Comparison of ENCODE assay signal across 24 cellular contexts in the genomic region with DNA sequence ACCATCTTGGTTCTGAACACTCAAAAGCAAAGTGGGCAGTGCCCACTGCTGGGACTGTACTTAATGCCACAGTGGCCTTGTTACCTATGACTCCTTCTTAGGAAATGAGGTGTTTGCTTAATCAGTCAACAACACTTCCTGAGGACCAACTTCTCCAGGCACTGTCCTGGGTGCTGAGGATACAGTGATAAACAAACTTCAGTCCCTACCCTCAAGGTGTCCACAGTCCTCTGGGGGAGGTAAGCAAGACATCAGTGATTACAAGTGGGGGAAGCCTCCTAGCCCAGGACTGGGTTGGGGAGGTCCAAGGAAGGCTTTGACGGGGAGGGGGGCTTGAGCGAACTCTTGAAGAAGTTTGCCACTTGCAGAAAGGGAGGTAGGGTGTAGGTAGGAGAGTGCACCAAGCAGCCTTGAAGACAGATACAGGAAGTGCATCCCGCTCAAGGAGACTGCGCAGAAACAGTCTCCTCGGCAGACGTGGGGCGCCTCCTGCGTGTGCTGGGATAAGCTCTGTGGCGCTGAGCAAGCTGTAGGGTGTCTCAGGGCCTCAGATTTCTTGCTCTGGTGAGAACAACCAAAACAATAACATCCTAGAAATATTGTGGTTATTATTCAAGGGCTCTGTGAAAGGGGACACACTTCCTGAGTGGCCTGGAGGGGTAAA. TPM values are rescaled to one million over a fixed set of nuclear protein-coding genes. Genes with fewer than 3 reads are reported as not detected.
DNase-seq lines count a peak whose midpoint lies in the region; ATAC-seq, FAIRE-seq and TF ChIP-seq lines count a peak whose summit lies in the region.
"Had no signal": no experiment of that assay in that cellular context is flagged by ENCODE, and none has a peak within 500 bp of the region (broad histone marks: within the 10 kb centered on the region; RNA-seq: fewer than 3 reads in every experiment).

No MANE protein-coding gene starts in this region.

- peak; percentile 14 for ATAC-seq in GM18868 (IDR thresholded peaks at IDR 0.05; ENCODE audit: unreplicated experiment)
- no peak for ATAC-seq in IMR-90 (ENCODE audit: low read depth)
- peak; percentile 53 for ATAC-seq in GM12878
- ATAC-seq: pancreas had no signal

- FAIRE-seq in GM12878 (lab: Jason Lieb, UNC) = peak; percentile 7
- FAIRE-seq: colon, endometrium, pancreas had no signal

- RAD21 ChIA-PET in GM12878 (lab: Charles Lee; ENCODE audit: unreplicated experiment) = interaction anchor here (0.7 to 3.8 kb wide), 6 partner anchors 9 to 234 kb away, joined by 3 to 34 read pairs (median 4); a partner anchor contains a TSS

- H3K4ac ChIP-seq in IMR-90 (ENCODE audit: low read depth, low read length) = no peak overlapping the region

- H3K4me1 Mint-ChIP-seq in neural progenitor cell = peaks cover 38% of the 10 kb centered on the region
- no peaks in the 10 kb centered on the region for H3K4me1 Mint-ChIP-seq in activated CD4-positive, alpha-beta memory T cell treated with anti-CD3 and anti-CD28 coated beads for 36 hours (ENCODE audit: low read depth)

- no peak overlapping the region; the same call in 1 of the 2 replicates for H2AK5ac ChIP-seq in IMR-90 (ENCODE audit: low read depth, low read length)

- H3K79me2 ChIP-seq in GM12878 (ENCODE audit: control insufficient read depth, insufficient read depth, low read length) (no peaks in the 10 kb centered on the region; the same call in 1 of the 2 replicates), neural progenitor cell (ENCODE audit: low read depth) (no peaks in the 10 kb centered on the region)

- H3K9me3 Mint-ChIP-seq in neural progenitor cell = no peaks in the 10 kb centered on the region
- H3K9me3 Mint-ChIP-seq in activated CD4-positive, alpha-beta memory T cell treated with anti-CD3 and anti-CD28 coated beads for 36 hours = no peaks in the 10 kb centered on the region
- H3K9me3 Mint-ChIP-seq: activated B cell treated with CpG ODN at 0.5 μM for 24 hours; activated naive CD8-positive, alpha-beta T cell treated with anti-CD3 and anti-CD28 coated beads, Interleukin-2, amount 10 ng/mL, durations not matched to agents 7 days and 5 days; activated T-helper 1 cell treated with anti-CD3 and anti-CD28 coated beads, Interleukin-12 subunit alpha, Interleukin-12 subunit beta, Interleukin-2, Interleukin-4 antibody, amounts not matched to agents 30 ng/mL and 10 ng/mL and 1 ng/mL, durations not matched to agents 14 hours and 24 hours and 36 hours; immature natural killer cell had no signal

- H3K79me1 ChIP-seq in IMR-90 (ENCODE audit: low read depth in 1 of 2, low read length in 2 of 2) = peaks cover 4 to 20% of the 10 kb centered on the region in 2 experiments; a peak in 3 of 4 replicates

- H3K27me3 ChIP-seq in IMR-90 (ENCODE audit: control insufficient read depth, insufficient read depth, low read length) (peaks cover 12% of the 10 kb centered on the region; the same call in 1 of the 2 replicates), GM12878 (replicated peaks in 1 of 2; ENCODE audit: control insufficient read depth in 2 of 2, insufficient read depth in 2 of 2, low read length in 1 of 2) (peaks cover 0 to 1% of the 10 kb centered on the region in 2 experiments; a peak in 3 of 4 replicates), neural progenitor cell (peaks cover 70% of the 10 kb centered on the region), H7 (ENCODE audit: control insufficient read depth, insufficient read depth, low read length) (peaks cover 49% of the 10 kb centered on the region)
- H3K27me3 ChIP-seq: pancreas, SJSA1 had no signal

- no peak overlapping the region for H2BK120ac ChIP-seq in IMR-90 (ENCODE audit: low read depth, low read length)

- dilution Hi-C loops in IMR-90 (cut with HindIII; ENCODE audit: low sequenced_read_pairs, unreplicated experiment) = no loop called here

- no peak for TF ChIP-seq EP300 in GM12878 (IDR thresholded peaks at IDR 0.05; ENCODE audit: borderline replicate concordance in 1 of 2, control insufficient read depth in 1 of 2, low read depth in 2 of 2, low read length in 2 of 2)

- POLR2A ChIA-PET in IMR-90 (lab: Charles Lee; ENCODE audit: unreplicated experiment) = no interaction called here
- POLR2A ChIA-PET in GM12878 (lab: Charles Lee) = interaction anchor here (1.2 to 1.4 kb wide), 5 partner anchors 9 to 235 kb away, joined by 3 to 5 read pairs (median 4); a partner anchor contains a TSS
- POLR2A ChIA-PET in activated CD4-positive, alpha-beta memory T cell treated with anti-CD3 and anti-CD28 coated beads for 36 hours (lab: Charles Lee) = no interaction called here

- no peak overlapping the region for H3K4me3 ChIP-seq in IMR-90 (ENCODE audit: insufficient read depth, low read depth, low read length)
- no peak overlapping the region for H3K4me3 ChIP-seq in GM12878
- H3K4me3 ChIP-seq in neural progenitor cell = no peak overlapping the region
- no peak overlapping the region for H3K4me3 ChIP-seq in H7 (ENCODE audit: insufficient read depth, low read depth, low read length)
- H3K4me3 ChIP-seq: HAP-1, lung, pancreas, sigmoid colon, SJSA1, tibial nerve had no signal

- H3K4me3 Mint-ChIP-seq in neural progenitor cell = peak overlapping the region; percentile 54
- H3K4me3 Mint-ChIP-seq in activated CD4-positive, alpha-beta memory T cell treated with anti-CD3 and anti-CD28 coated beads for 36 hours = no peak overlapping the region
- H3K4me3 Mint-ChIP-seq: activated B cell treated with CpG ODN at 0.5 μM for 24 hours; activated naive CD8-positive, alpha-beta T cell treated with anti-CD3 and anti-CD28 coated beads, Interleukin-2, amount 10 ng/mL, durations not matched to agents 7 days and 5 days; activated T-helper 1 cell treated with anti-CD3 and anti-CD28 coated beads, Interleukin-12 subunit alpha, Interleukin-12 subunit beta, Interleukin-2, Interleukin-4 antibody, amounts not matched to agents 30 ng/mL and 10 ng/mL and 1 ng/mL, durations not matched to agents 14 hours and 24 hours and 36 hours; B cell; immature natural killer cell had no signal

- intact Hi-C loops in IMR-90 (cut with micrococcal nuclease) (no loop called here), GM12878 (cut with micrococcal nuclease; ENCODE audit: unreplicated experiment) (no loop called here)
- intact Hi-C loops in activated CD4-positive, alpha-beta memory T cell treated with anti-CD3 and anti-CD28 coated beads for 36 hours (cut with micrococcal nuclease) = loop anchor here (2.0 kb wide), 1 partner anchor 63 kb away; no protein-coding TSS in a partner anchor

- no peaks in the 10 kb centered on the region for H3K9me3 ChIP-seq in IMR-90 (ENCODE audit: control insufficient read depth, insufficient read depth, low read length)
- no peaks in the 10 kb centered on the region for H3K9me3 ChIP-seq in GM12878 (replicated peaks; ENCODE audit: control insufficient read depth, insufficient read depth, low read length)
- no peaks in the 10 kb centered on the region for H3K9me3 ChIP-seq in neural progenitor cell (ENCODE audit: low read depth)
- H3K9me3 ChIP-seq: HAP-1, pancreas, sigmoid colon, SJSA1, tibial nerve had no signal

- H3K36me3 ChIP-seq in IMR-90 (ENCODE audit: control insufficient read depth, insufficient read depth, low read length) (no peaks in the 10 kb centered on the region), GM12878 (ENCODE audit: control insufficient read depth in 2 of 2, insufficient read depth in 2 of 2, low read length in 1 of 2) (no peaks in the 10 kb centered on the region), neural progenitor cell (no peaks in the 10 kb centered on the region), H7 (replicated peaks; ENCODE audit: control insufficient read depth, insufficient read depth, low read length) (no peaks in the 10 kb centered on the region)
- H3K36me3 ChIP-seq: HAP-1, pancreas, sigmoid colon, SJSA1, tibial nerve had no signal

- no peak overlapping the region for H3K18ac ChIP-seq in IMR-90 (ENCODE audit: low read depth, low read length)

- SMC1A ChIA-PET in GM12878 (lab: Charles Lee; ENCODE audit: uncharacterized antibody, unreplicated experiment) = interaction anchor here (0.7 to 6.8 kb wide), 5 partner anchors 60 to 153 kb away, joined by 3 to 90 read pairs (median 6); no protein-coding TSS in a partner anchor

- H3K27ac ChIP-seq in IMR-90 (ENCODE audit: insufficient read depth, low read length) (no peak overlapping the region), GM12878 (ENCODE audit: control insufficient read depth, insufficient read depth) (peak overlapping the region; percentile 61; the same call in 1 of the 2 replicates), neural progenitor cell (no peak overlapping the region)
- H3K27ac ChIP-seq: pancreas, sigmoid colon, SJSA1, tibial nerve had no signal

- DNase-seq in IMR-90 (no peak), GM12878 (ENCODE audit: low read depth, low spot score) (no peak), neural progenitor cell (ENCODE audit: low spot score) (no peak), H7 (no peak), cortex of kidney (lab: John Stamatoyannopoulos, UW) (no peak)
- no peak for DNase-seq in activated CD4-positive, alpha-beta memory T cell treated with anti-CD3 and anti-CD28 coated beads for 36 hours
- DNase-seq: activated B cell treated with CpG ODN at 0.5 μM for 24 hours; activated naive CD8-positive, alpha-beta T cell treated with anti-CD3 and anti-CD28 coated beads, Interleukin-2, amount 10 ng/mL, durations not matched to agents 7 days and 5 days; Calu3; immature natural killer cell; NCI-H1092 treated with DMSO at 0.1 percent for 48 hours; sigmoid colon; stimulated activated naive CD4-positive, alpha-beta T cell treated with Interleukin-2 at 50 U/mL for 16 hours had no signal

- peaks cover 14% of the 10 kb centered on the region for H3F3A ChIP-seq in neural progenitor cell (ENCODE audit: low read depth)

- TF ChIP-seq CTCF in IMR-90 (conservative IDR thresholded peaks at IDR 0.05; ENCODE audit: low read depth, low read length) = no peak
- no peak for TF ChIP-seq CTCF in GM12878 (IDR thresholded peaks at IDR 0.05 in 2 of 3, conservative IDR thresholded peaks at IDR 0.05 in 1 of 3; ENCODE audit: control insufficient read depth in 2 of 3, extremely low read depth in 1 of 3, insufficient read depth in 1 of 3, low read depth in 3 of 3, low read length in 3 of 3)
- no peak for TF ChIP-seq CTCF in neural progenitor cell (IDR thresholded peaks at IDR 0.05)

- H4K20me1 ChIP-seq in IMR-90 (ENCODE audit: insufficient read depth, low read length) (no peaks in the 10 kb centered on the region), GM12878 (ENCODE audit: control insufficient read depth, insufficient read depth) (no peaks in the 10 kb centered on the region), neural progenitor cell (ENCODE audit: low read depth) (peaks cover 4% of the 10 kb centered on the region)

- no peak overlapping the region for H3K14ac ChIP-seq in IMR-90 (replicated peaks; ENCODE audit: low read depth, low read length)

- peaks cover 20% of the 10 kb centered on the region for H3K4me1 ChIP-seq in IMR-90 (ENCODE audit: control insufficient read depth, insufficient read depth, low read length)
- H3K4me1 ChIP-seq in GM12878 (ENCODE audit: control insufficient read depth, insufficient read depth, low read length) = peaks cover 11% of the 10 kb centered on the region
- peaks cover 22% of the 10 kb centered on the region for H3K4me1 ChIP-seq in neural progenitor cell
- H3K4me1 ChIP-seq: HAP-1 had no signal

- H3K4me2 ChIP-seq in IMR-90 (ENCODE audit: low read depth, low read length) (no peak overlapping the region), GM12878 (ENCODE audit: control insufficient read depth, insufficient read depth) (peak overlapping the region; percentile 46; the same call in 1 of the 2 replicates), neural progenitor cell (no peak overlapping the region)

- 93% methylated on average over 7 of the region's 9 CpGs; no CpG with 5 or more reads in 1 of the 2 experiments for WGBS in IMR-90 (ENCODE audit: extremely low coverage in 2 of 2, insufficient read length in 1 of 2), 2 experiments
- WGBS in GM12878 (ENCODE audit: insufficient coverage, insufficient replicate concordance, low lambda C conversion rate, missing lambda C conversion rate) = 57% methylated on average over 9 of the region's 9 CpGs

- H3K23ac ChIP-seq in IMR-90 (ENCODE audit: low read depth, low read length) = no peak overlapping the region

- CTCF ChIA-PET in IMR-90 (lab: Yijun Ruan, JAX) = no interaction called here
- CTCF ChIA-PET in GM12878 (lab: Yijun Ruan, JAX) = interaction anchor here (0.5 to 17.1 kb wide), 14 partner anchors 6 to 521 kb away, joined by 3 to 211 read pairs (median 4); a partner anchor contains a TSS
- CTCF ChIA-PET in activated CD4-positive, alpha-beta memory T cell treated with anti-CD3 and anti-CD28 coated beads for 36 hours (lab: Charles Lee) = interaction anchor here (1.5 to 4.9 kb wide), 2 partner anchors 22 to 64 kb away, joined by 4 to 45 read pairs; no protein-coding TSS in a partner anchor

- H4K91ac ChIP-seq in IMR-90 (ENCODE audit: insufficient read depth, low read depth, low read length) = no peak overlapping the region

- H2BK5ac ChIP-seq in IMR-90 (ENCODE audit: low read depth, low read length, poor library complexity, severe bottlenecking) = no peak overlapping the region

- H2BK20ac ChIP-seq in IMR-90 (ENCODE audit: low read depth, low read length) = no peak overlapping the region

- TF ChIP-seq POLR2A in IMR-90 (IDR thresholded peaks at IDR 0.05; ENCODE audit: low read depth, low read length) = no peak
- no peak for TF ChIP-seq POLR2A in GM12878 (IDR thresholded peaks at IDR 0.05; ENCODE audit: low read depth, low read length)

- no peak overlapping the region for H2BK15ac ChIP-seq in IMR-90 (ENCODE audit: low read depth, low read length)

- H4K5ac ChIP-seq in IMR-90 (ENCODE audit: low read depth, low read length) = no peak overlapping the region

- H3K27ac Mint-ChIP-seq in neural progenitor cell = peak overlapping the region; percentile 63
- no peak overlapping the region for H3K27ac Mint-ChIP-seq in activated CD4-positive, alpha-beta memory T cell treated with anti-CD3 and anti-CD28 coated beads for 36 hours
- H3K27ac Mint-ChIP-seq: activated B cell treated with CpG ODN at 0.5 μM for 24 hours; activated naive CD8-positive, alpha-beta T cell treated with anti-CD3 and anti-CD28 coated beads, Interleukin-2, amount 10 ng/mL, durations not matched to agents 7 days and 5 days; B cell; immature natural killer cell had no signal

- H4K8ac ChIP-seq in IMR-90 (ENCODE audit: low read depth in 2 of 2, low read length in 2 of 2) = no peak overlapping the region

- in situ Hi-C loops in IMR-90 (cut with MboI; ENCODE audit: low sequenced_read_pairs) = no loop called here
- in situ Hi-C loops in GM12878 (cut with MboI) = no loop called here

- H3K9ac ChIP-seq in IMR-90 (ENCODE audit: low read depth, low read length) = no peak overlapping the region
- no peak overlapping the region for H3K9ac ChIP-seq in GM12878 (ENCODE audit: control insufficient read depth, insufficient read depth, low read length)
- no peak overlapping the region for H3K9ac ChIP-seq in neural progenitor cell

- TF ChIP-seq RAD21 in IMR-90 (IDR thresholded peaks at IDR 0.05; ENCODE audit: low read length) = no peak
- TF ChIP-seq RAD21 in GM12878 (IDR thresholded peaks at IDR 0.05; ENCODE audit: insufficient read depth, low read depth, low read length) = no peak

- H3K36me3 Mint-ChIP-seq in neural progenitor cell = no peaks in the 10 kb centered on the region
- H3K36me3 Mint-ChIP-seq in activated CD4-positive, alpha-beta memory T cell treated with anti-CD3 and anti-CD28 coated beads for 36 hours = no peaks in the 10 kb centered on the region
- H3K36me3 Mint-ChIP-seq: activated naive CD8-positive, alpha-beta T cell treated with anti-CD3 and anti-CD28 coated beads, Interleukin-2, amount 10 ng/mL, durations not matched to agents 7 days and 5 days; immature natural killer cell had no signal

- H2AFZ ChIP-seq in IMR-90 (replicated peaks; ENCODE audit: low read length, poor library complexity) = peak overlapping the region; percentile 9
- H2AFZ ChIP-seq in GM12878 (ENCODE audit: control insufficient read depth, low read depth, low read length) = no peak overlapping the region
- H2AFZ ChIP-seq in neural progenitor cell (replicated peaks) = no peak overlapping the region

- BruUV-seq in IMR-90 (replicated peaks; lab: Mats Ljungman, UMichigan) (no TSS peak), GM12878 (replicated peaks; lab: Mats Ljungman, UMichigan) (no TSS peak)

- no peak overlapping the region for H2AK9ac ChIP-seq in IMR-90 (replicated peaks; ENCODE audit: low read depth, low read length, poor library complexity)

- peaks cover 48% of the 10 kb centered on the region for H3K27me3 Mint-ChIP-seq in neural progenitor cell (ENCODE audit: insufficient read depth, low read depth)
- H3K27me3 Mint-ChIP-seq in activated CD4-positive, alpha-beta memory T cell treated with anti-CD3 and anti-CD28 coated beads for 36 hours = peaks cover 67% of the 10 kb centered on the region

- no peak overlapping the region for H3K56ac ChIP-seq in IMR-90 (ENCODE audit: extremely low read depth, insufficient read depth, low read length)

- H3K9me1 ChIP-seq in IMR-90 (ENCODE audit: insufficient read depth, low read length) = peaks cover 13% of the 10 kb centered on the region

RNA-seq across cellular contexts. Expression of a gene that starts 2.6 kb away (rescaled TPM):
- total RNA-seq in IMR-90 (2012; rRNA removed) (2.2 and 3.2 TPM in 2 replicates), GM12878 (2014; rRNA removed) (not detected in 2 replicates), GM12878 (2014; rRNA removed; fragmentation: Illumina TruSeq; extraction: Trizol) (not detected in 2 replicates), GM12878 (2021) (1.1 and 1.5 TPM in 2 replicates), neural progenitor cell (ENCODE audit: low replicate concordance) (0.22 TPM in 1 of 2 replicates, not detected in the other)
- polyA plus RNA-seq in IMR-90 (2012; rRNA removed) (6.0 and 6.6 TPM in 2 replicates), GM12878 (2011; rRNA removed) (1.9 and 2.3 TPM in 2 replicates), GM12878 (2014; fragmentation: Illumina TruSeq; extraction: Trizol) (0.21 TPM in 1 of 2 replicates, not detected in the other), GM12878 (2014; fragmentation: Nextera tagmentation; extraction: Ambion mirVana) (not detected), GM12878 (2014; rRNA removed) (0.10 TPM in 1 of 2 replicates, not detected in the other), GM12878 (2016; fragmentation: Nextera tagmentation; extraction: Ambion mirVana) (under 1 TPM in 1 of 2 experiments, not detected in 1; 0.32 TPM)
- polyA plus RNA-seq in IMR-90 (2012; cell fraction: cytosol; rRNA removed) = 1.7 and 5.8 TPM in 2 replicates
- 61.3 and 69.4 TPM in 2 replicates for polyA plus RNA-seq in IMR-90 (2012; cell fraction: nucleus; rRNA removed; ENCODE audit: low replicate concordance)
- 9.8 and 12.0 TPM in 2 replicates for total RNA-seq in GM12878 (2013; cell fraction: nucleolus; rRNA removed)
- polyA plus RNA-seq in GM12878 (2011; ENCODE audit: low read depth) = not detected
- 1.4 and 1.5 TPM in 2 replicates for polyA plus RNA-seq in GM12878 (2011; cell fraction: cytosol; rRNA removed)
- polyA plus RNA-seq in GM12878 (2011; cell fraction: nucleus; rRNA removed) = 8.8 and 12.3 TPM in 2 replicates
- 0.13 and 0.61 TPM in 2 replicates for polyA plus RNA-seq in GM12878 (2012)
- 3.2 and 4.8 TPM in 2 replicates for polyA minus RNA-seq in GM12878 (2011; rRNA and poly(A)+ RNA removed)
- 1.2 and 1.5 TPM in 2 replicates for polyA minus RNA-seq in GM12878 (2011; cell fraction: cytosol; rRNA and poly(A)+ RNA removed)
- polyA minus RNA-seq in GM12878 (2011; cell fraction: nucleus; rRNA and poly(A)+ RNA removed) = 3.7 and 4.8 TPM in 2 replicates
- total RNA-seq in H7 (2014; rRNA removed; shearing (Covaris generic)) = 0.33 and 0.48 TPM in 2 replicates
- total RNA-seq in activated CD4-positive, alpha-beta memory T cell treated with anti-CD3 and anti-CD28 coated beads for 36 hours = not detected
- total RNA-seq: activated T-helper 1 cell treated with anti-CD3 and anti-CD28 coated beads, Interleukin-12 subunit alpha, Interleukin-12 subunit beta, Interleukin-2, Interleukin-4 antibody, amounts not matched to agents 30 ng/mL and 10 ng/mL and 1 ng/mL, durations not matched to agents 14 hours and 24 hours and 36 hours; T-helper 2 cell treated with Interferon-gamma antibody and Interleukin-4, amounts not matched to agents 100 ng/mL and 5 ng/mL, for 36 hours had no signal
